Comparison of ENCODE assay signal across 8 cellular contexts in genomic region chr2:237858294-237859081, GRCh38. TPM values are rescaled to one million over a fixed set of nuclear protein-coding genes. Genes with fewer than 3 reads are reported as not detected.
DNase-seq lines count a peak whose midpoint lies in the region; ATAC-seq and TF ChIP-seq lines count a peak whose summit lies in the region.

No MANE protein-coding gene starts in this region.

- no peaks in the 10 kb centered on the region for H3K9me2 ChIP-seq in HCT116 (ENCODE audit: insufficient read depth)

- CTCF ChIA-PET in HCT116 (lab: Charles Lee), result interaction anchor here (0.9 to 1.4 kb wide), 8 partner anchors 9 to 406 kb away, joined by 3 to 17 read pairs (median 6); no protein-coding TSS in a partner anchor

- ATAC-seq in HCT116, result peak; percentile 86
- ATAC-seq in activated T-cell treated with anti-CD3 and anti-CD28 coated beads, Interleukin-2, amount 50 U/mL, for 4 hours, result peak; percentile 66 to 74
- no peak for ATAC-seq in GM19467 (IDR thresholded peaks at IDR 0.05; ENCODE audit: unreplicated experiment)

- H3K27ac ChIP-seq in HCT116 (ENCODE audit: low read depth, low read length), result peak overlapping the region; percentile 90
- H3K27ac ChIP-seq in muscle layer of duodenum (ENCODE audit: low read length), result no peak overlapping the region
- H3K27ac ChIP-seq in substantia nigra (ENCODE audit: low read depth, low read length, poor library complexity, severe bottlenecking), result peak overlapping the region; percentile 26

- H3K36me3 ChIP-seq in HCT116 (ENCODE audit: control insufficient read depth in 1 of 2, insufficient read depth in 2 of 2, low read length in 2 of 2) (no peaks in the 10 kb centered on the region), muscle layer of duodenum (ENCODE audit: control insufficient read depth in 1 of 2, insufficient read depth in 2 of 2, low read length in 2 of 2) (no peaks in the 10 kb centered on the region)

- H3K4me1 Mint-ChIP-seq in activated T-cell treated with anti-CD3 and anti-CD28 coated beads, Interleukin-2, amount 50 U/mL, for 4 hours (ENCODE audit: low read depth), result peaks cover 8% of the 10 kb centered on the region

- peak overlapping the region; percentile 65 for H3K9ac ChIP-seq in HCT116 (ENCODE audit: low read length)

- peaks cover 25% of the 10 kb centered on the region for H3K79me2 ChIP-seq in HCT116 (ENCODE audit: insufficient read depth, low read length)

- H3K4me1 ChIP-seq in HCT116 (ENCODE audit: control insufficient read depth in 1 of 2, insufficient read depth in 2 of 2, low read length in 2 of 2) (peaks cover 30 to 48% of the 10 kb centered on the region in 2 experiments), muscle layer of duodenum (ENCODE audit: control insufficient read depth in 1 of 2, insufficient read depth in 2 of 2, low read length in 2 of 2) (peaks cover 5 to 19% of the 10 kb centered on the region in 2 donors)

- intact Hi-C loops in HCT116 (cut with micrococcal nuclease), result loop anchor here (1.0 to 2.0 kb wide), 4 partner anchors 157 to 398 kb away; no protein-coding TSS in a partner anchor

- H4K20me1 ChIP-seq in HCT116 (ENCODE audit: insufficient read depth), result no peaks in the 10 kb centered on the region

- H3K27me3 Mint-ChIP-seq in activated T-cell treated with anti-CD3 and anti-CD28 coated beads, Interleukin-2, amount 50 U/mL, for 4 hours (ENCODE audit: low read depth), result peaks cover 37% of the 10 kb centered on the region

- POLR2A ChIA-PET in HCT116 (lab: Charles Lee), result no interaction called here

- BruUV-seq in HCT116 (replicated peaks; lab: Mats Ljungman, UMichigan), result no TSS peak

- peak overlapping the region; percentile 53 to 71 for H3K4me3 ChIP-seq in HCT116 (replicated peaks in 1 of 2; ENCODE audit: low read depth in 1 of 2, low read length in 2 of 2)
- peak overlapping the region; percentile 42 to 64 for H3K4me3 ChIP-seq in muscle layer of duodenum (ENCODE audit: low read depth in 1 of 2, low read length in 2 of 2)

- H3K9me3 Mint-ChIP-seq in activated T-cell treated with anti-CD3 and anti-CD28 coated beads, Interleukin-2, amount 50 U/mL, for 4 hours, result no peaks in the 10 kb centered on the region

- no peak for TF ChIP-seq RAD21 in HCT116 (IDR thresholded peaks at IDR 0.05; ENCODE audit: low read depth)

- H3K27me3 ChIP-seq in HCT116 (ENCODE audit: insufficient read depth, low read length), result no peaks in the 10 kb centered on the region
- H3K27me3 ChIP-seq in muscle layer of duodenum (ENCODE audit: low read depth, low read length), result no peaks in the 10 kb centered on the region

- peak; percentile 58 for DNase-seq in COLO829 (ENCODE audit: low spot score)
- DNase-seq in HCT116 (ENCODE audit: low read depth, low spot score), result no peak
- peak; percentile 86 for DNase-seq in NCI-H510A treated with DMSO at 0.1 percent for 48 hours (lab: John Stamatoyannopoulos, UW)
- no peak for DNase-seq in activated T-cell treated with anti-CD3 and anti-CD28 coated beads, Interleukin-2, amount 50 U/mL, for 4 hours
- DNase-seq in fibroblast of gingiva (ENCODE audit: low read depth), result peak; percentile 83
- peak in 42 of 49 donors; percentile 32 to 86 (median 76) for DNase-seq in substantia nigra (lab: John Stamatoyannopoulos, UW)

- no peaks in the 10 kb centered on the region for H3K9me3 ChIP-seq in HCT116 (ENCODE audit: control insufficient read depth in 1 of 2, insufficient read depth in 1 of 2, low read depth in 1 of 2, low read length in 2 of 2)
- no peaks in the 10 kb centered on the region for H3K9me3 ChIP-seq in muscle layer of duodenum (ENCODE audit: control insufficient read depth in 1 of 2, low read length in 2 of 2)

- TF ChIP-seq POLR2A in HCT116 (IDR thresholded peaks at IDR 0.05; ENCODE audit: borderline replicate concordance, extremely low read depth, insufficient read depth, insufficient read length), result no peak

- no peaks in the 10 kb centered on the region for H3K36me3 Mint-ChIP-seq in activated T-cell treated with anti-CD3 and anti-CD28 coated beads, Interleukin-2, amount 50 U/mL, for 4 hours (ENCODE audit: insufficient read depth)

- H2AFZ ChIP-seq in HCT116 (ENCODE audit: low read depth, low read length, poor library complexity, severe bottlenecking), result peak overlapping the region; percentile 83

- RAD21 ChIA-PET in HCT116 (lab: Charles Lee; ENCODE audit: low non-redundant PET in 1 of 2, low total read pairs in 2 of 2, uncharacterized antibody in 2 of 2, unreplicated experiment in 2 of 2), result interaction anchor here (0.7 to 1.0 kb wide), 6 partner anchors 65 to 409 kb away, joined by 3 to 5 read pairs (median 3); no protein-coding TSS in a partner anchor

- H3K4me3 Mint-ChIP-seq in activated T-cell treated with anti-CD3 and anti-CD28 coated beads, Interleukin-2, amount 50 U/mL, for 4 hours, result peak overlapping the region; percentile 52

- TF ChIP-seq CTCF in HCT116 (IDR thresholded peaks at IDR 0.05 in 2 of 3, conservative IDR thresholded peaks at IDR 0.05 in 1 of 3; ENCODE audit: borderline replicate concordance in 1 of 3, insufficient read depth in 1 of 3, low read depth in 2 of 3, low read length in 2 of 3), result peak in 2 of 3 experiments; percentile 90; a peak in 4 of 6 replicates

- H3K4me2 ChIP-seq in HCT116 (ENCODE audit: low read length), result peak overlapping the region; percentile 93

TF ChIP-seq in HCT116, 20 proteins besides CTCF, POLR2A, EP300 and RAD21:
- TF ChIP-seq POLR2AphosphoS5 (IDR thresholded peaks at IDR 0.05; ENCODE audit: low read depth, low read length) (0 out of 2 replicates have a peak, but pooled peaks have one; percentile 19), YY1 (IDR thresholded peaks at IDR 0.05; ENCODE audit: extremely low read depth, insufficient replicate concordance, low read depth, low read length) (peak; percentile 40), CBX3 (IDR thresholded peaks at IDR 0.05; ENCODE audit: low read depth) (no peak), MAX (IDR thresholded peaks at IDR 0.05) (no peak)

RNA-seq across cellular contexts. Expression of gene RAMP1, which starts 0.9 kb away (rescaled TPM):
- 23.4 TPM for total RNA-seq in HCT116 (2021; ENCODE audit: unreplicated experiment)
- polyA plus RNA-seq in HCT116 (2012), result 41.1 and 42.2 TPM in 2 replicates
- total RNA-seq in activated T-cell treated with anti-CD3 and anti-CD28 coated beads, Interleukin-2, amount 50 U/mL, for 4 hours, result under 1 TPM; 0.43 to 0.53 (median 0.46) TPM

RNA-seq across cellular contexts. Expression of gene RBM44, which starts 59.9 kb away (rescaled TPM):
- total RNA-seq in HCT116 (2021; ENCODE audit: unreplicated experiment), result 0.54 TPM
- polyA plus RNA-seq in HCT116 (2012), result 0.09 and 0.17 TPM in 2 replicates
- total RNA-seq in activated T-cell treated with anti-CD3 and anti-CD28 coated beads, Interleukin-2, amount 50 U/mL, for 4 hours, result under 1 TPM; 0.33 to 0.69 (median 0.68) TPM

Comparison
In these comparisons a context has a peak if more than half of its experiments do, and no peak if none do; other contexts are left out.
1. DNase-seq: peak in COLO829 (single experiment), NCI-H510A treated with DMSO at 0.1 percent for 48 hours (single experiment), fibroblast of gingiva (single experiment) and substantia nigra (42 of 49); none in HCT116 (single experiment) and activated T-cell treated with anti-CD3 and anti-CD28 coated beads, Interleukin-2, amount 50 U/mL, for 4 hours (single experiment).
2. RNA of gene RAMP1, which starts 0.9 kb away (total RNA-seq): 23.4 TPM in HCT116 (single experiment); 0.43 to 0.53 TPM in activated T-cell treated with anti-CD3 and anti-CD28 coated beads, Interleukin-2, amount 50 U/mL, for 4 hours; every median in the first group is over 10 times any median in the second.